In genomic region chr16:27436921-27437650, GRCh38 we compare ENCODE assay signal across 1 cellular context.
TF ChIP-seq lines count a peak whose summit lies in the region.

No MANE protein-coding gene starts in this region.

TF ChIP-seq in IMR-90, 13 proteins besides CTCF, POLR2A, EP300 and RAD21 (continued from another document):
- TF ChIP-seq USF2 (IDR thresholded peaks at IDR 0.05; ENCODE audit: low read depth, low read length) (no peak), SMC3 (IDR thresholded peaks at IDR 0.05; ENCODE audit: low read depth, low read length) (no peak), FOS (IDR thresholded peaks at IDR 0.05; ENCODE audit: low read depth, low read length) (no peak), RFX5 (IDR thresholded peaks at IDR 0.05; ENCODE audit: low read depth, low read length) (no peak), CHD1 (IDR thresholded peaks at IDR 0.05; ENCODE audit: low read depth, low read length) (no peak), BHLHE40 (IDR thresholded peaks at IDR 0.05; ENCODE audit: low read depth, low read length) (no peak), MXI1 (IDR thresholded peaks at IDR 0.05; ENCODE audit: borderline replicate concordance, low read depth, low read length) (no peak), CEBPB (IDR thresholded peaks at IDR 0.05; ENCODE audit: low read depth, low read length) (no peak), NFE2L2 (IDR thresholded peaks at IDR 0.05; ENCODE audit: low read depth, low read length) (no peak), MAZ (IDR thresholded peaks at IDR 0.05; ENCODE audit: borderline replicate concordance, low read depth, low read length) (no peak), MAFK (IDR thresholded peaks at IDR 0.05; ENCODE audit: low read depth, low read length) (no peak)
- TF ChIP-seq, protein P1, sequence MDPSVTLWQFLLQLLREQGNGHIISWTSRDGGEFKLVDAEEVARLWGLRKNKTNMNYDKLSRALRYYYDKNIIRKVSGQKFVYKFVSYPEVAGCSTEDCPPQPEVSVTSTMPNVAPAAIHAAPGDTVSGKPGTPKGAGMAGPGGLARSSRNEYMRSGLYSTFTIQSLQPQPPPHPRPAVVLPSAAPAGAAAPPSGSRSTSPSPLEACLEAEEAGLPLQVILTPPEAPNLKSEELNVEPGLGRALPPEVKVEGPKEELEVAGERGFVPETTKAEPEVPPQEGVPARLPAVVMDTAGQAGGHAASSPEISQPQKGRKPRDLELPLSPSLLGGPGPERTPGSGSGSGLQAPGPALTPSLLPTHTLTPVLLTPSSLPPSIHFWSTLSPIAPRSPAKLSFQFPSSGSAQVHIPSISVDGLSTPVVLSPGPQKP (IDR thresholded peaks at IDR 0.05; ENCODE audit: borderline replicate concordance, low read depth, low read length): no peak
